Comparison of ENCODE assay signal across 1 cellular context in genomic region chr1:8572106-8572505, GRCh38.
TF ChIP-seq lines count a peak whose summit lies in the region.

No MANE protein-coding gene starts in this region.

TF ChIP-seq in A549, 52 proteins besides CTCF, POLR2A, EP300 and RAD21 (continued from another document):
- TF ChIP-seq GATA3 (IDR thresholded peaks at IDR 0.05; ENCODE audit: borderline replicate concordance) (no peak), KDM5A (IDR thresholded peaks at IDR 0.05) (no peak), NPAS2 (CRISPR knock-in tag; IDR thresholded peaks at IDR 0.05; ENCODE audit: borderline replicate concordance) (no peak)
